Comparison of ENCODE assay signal across 8 cellular contexts in the genomic region with DNA sequence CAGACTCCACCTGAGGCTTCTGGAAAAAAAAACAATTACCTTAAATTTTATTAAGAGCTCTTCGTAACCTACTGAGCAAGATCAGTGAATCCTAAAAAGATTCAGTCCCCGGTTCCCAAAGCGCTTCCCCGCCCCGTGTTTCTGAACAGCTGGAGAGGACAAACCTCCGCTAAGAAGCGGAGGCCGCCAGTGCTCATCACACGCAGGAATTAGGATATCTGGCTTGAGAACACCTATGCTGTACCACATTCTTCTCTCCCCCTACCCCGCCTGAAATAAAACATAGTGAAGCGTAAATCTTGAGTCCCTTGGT. TPM values are rescaled to one million over a fixed set of nuclear protein-coding genes. Genes with fewer than 3 reads are reported as not detected.
DNase-seq lines count a peak whose midpoint lies in the region; ATAC-seq and TF ChIP-seq lines count a peak whose summit lies in the region.

No MANE protein-coding gene starts in this region.

- peak overlapping the region; percentile 66 to 99 (median 98) for H3K4me3 Mint-ChIP-seq in CD4-positive, alpha-beta memory T cell

- H3K4me1 ChIP-seq in CD4-positive, alpha-beta memory T cell (ENCODE audit: insufficient read depth, low read length), result peaks cover 30% of the 10 kb centered on the region
- H3K4me1 ChIP-seq in body of pancreas, result peaks cover 17% of the 10 kb centered on the region
- peaks cover 2 to 19% (median 16%) of the 10 kb centered on the region in 4 donors for H3K4me1 ChIP-seq in liver (ENCODE audit: control insufficient read depth in 4 of 4, insufficient read depth in 4 of 4, low read length in 3 of 4)
- H3K4me1 ChIP-seq in transverse colon, result peaks cover 6 to 30% (median 21%) of the 10 kb centered on the region in 4 donors

- peak overlapping the region in 1 of 2 donors; percentile 12 for H3K9ac ChIP-seq in liver (ENCODE audit: low read depth in 1 of 2, low read length in 2 of 2)

- ATAC-seq in body of pancreas (no peak), HG03342 (IDR thresholded peaks at IDR 0.05; ENCODE audit: unreplicated experiment) (no peak)

- TF ChIP-seq POLR2A in body of pancreas (IDR thresholded peaks at IDR 0.05) (no peak), transverse colon (IDR thresholded peaks at IDR 0.05) (no peak)

- peak overlapping the region; percentile 92 for H3K27ac ChIP-seq in CD4-positive, alpha-beta memory T cell (ENCODE audit: low read depth, low read length)
- H3K27ac ChIP-seq in body of pancreas, result peak overlapping the region in 3 of 4 donors; percentile 17 to 91 (median 81)
- no peak overlapping the region for H3K27ac ChIP-seq in liver (ENCODE audit: low read depth in 1 of 2, low read length in 2 of 2)
- H3K27ac ChIP-seq in transverse colon, result peak overlapping the region; percentile 82 to 92 (median 88)

- no peak for TF ChIP-seq RAD21 in liver (IDR thresholded peaks at IDR 0.05)

- CTCF ChIA-PET in CD4-positive, alpha-beta memory T cell (lab: Charles Lee; ENCODE audit: partially characterized antibody), result no interaction called here

- TF ChIP-seq CTCF in body of pancreas (IDR thresholded peaks at IDR 0.05) (no peak), liver (IDR thresholded peaks at IDR 0.05; ENCODE audit: low read depth, low read length, missing input control) (no peak), transverse colon (IDR thresholded peaks at IDR 0.05) (no peak)

- peak overlapping the region; percentile 65 to 91 for H3K4me3 ChIP-seq in CD4-positive, alpha-beta memory T cell (ENCODE audit: low read length in 2 of 2)
- peak overlapping the region; percentile 75 to 100 for H3K4me3 ChIP-seq in body of pancreas
- peak overlapping the region; percentile 84 to 98 (median 91) for H3K4me3 ChIP-seq in liver (ENCODE audit: low read depth in 1 of 3, low read length in 3 of 3)
- H3K4me3 ChIP-seq in transverse colon, result peak overlapping the region; percentile 37 to 93 (median 74)

- no peaks in the 10 kb centered on the region for H3K27me3 Mint-ChIP-seq in CD4-positive, alpha-beta memory T cell

- in situ Hi-C loops in transverse colon (cut with MboI; ENCODE audit: low pct_ligation_motif_present in 1 of 4, low pct_unique_long_range_greater_than_20kb in 1 of 4, low sequenced_read_pairs in 3 of 4), result no loop called here

- H3K36me3 Mint-ChIP-seq in CD4-positive, alpha-beta memory T cell, result peaks cover 3 to 21% of the 10 kb centered on the region in 2 donors

- no peaks in the 10 kb centered on the region for H3K9me3 Mint-ChIP-seq in CD4-positive, alpha-beta memory T cell

- 1 to 2% methylated on average over 11 of the region's 11 CpGs for WGBS in body of pancreas, 2 donors
- 7% methylated on average over 11 of the region's 11 CpGs for WGBS in liver
- 2% methylated on average over 11 of the region's 11 CpGs; no CpG with 5 or more reads in 1 of the 2 donors for WGBS in transverse colon (ENCODE audit: low coverage in 1 of 2), 2 donors

- no peak for DNase-seq in CD4-positive, alpha-beta memory T cell
- peak; percentile 43 for DNase-seq in HPDE6-E6E7 (ENCODE audit: extremely low spot score)
- peak in 3 of 4 donors; percentile 12 to 33 (median 17) for DNase-seq in body of pancreas
- no peak for DNase-seq in transverse colon
- DNase-seq in midbrain (lab: John Stamatoyannopoulos, UW), result no peak
- DNase-seq in germinal center (ENCODE audit: low spot score), result no peak

- intact Hi-C loops in CD4-positive, alpha-beta memory T cell (cut with micrococcal nuclease), result loop anchor here (1.0 to 5.0 kb wide), 6 partner anchors 52 to 432 kb away; a partner anchor contains a TSS
- intact Hi-C loops in body of pancreas (cut with DNase I), result no loop called here
- intact Hi-C loops in transverse colon (cut with DNase I; ENCODE audit: low total_unique reads), result no loop called here

- POLR2A ChIA-PET in CD4-positive, alpha-beta memory T cell (lab: Charles Lee; ENCODE audit: partially characterized antibody), result interaction anchor here (1.0 to 1.5 kb wide), 2 partner anchors 50 to 178 kb away, joined by 4 to 7 read pairs; no protein-coding TSS in a partner anchor

- no peaks in the 10 kb centered on the region for H3K27me3 ChIP-seq in CD4-positive, alpha-beta memory T cell (ENCODE audit: insufficient read depth, low read length)
- H3K27me3 ChIP-seq in body of pancreas (no peaks in the 10 kb centered on the region), liver (ENCODE audit: control insufficient read depth in 4 of 4, insufficient read depth in 4 of 4, low read length in 3 of 4) (no peaks in the 10 kb centered on the region), transverse colon (no peaks in the 10 kb centered on the region)

- peak overlapping the region; percentile 38 to 97 (median 81) for H3K27ac Mint-ChIP-seq in CD4-positive, alpha-beta memory T cell

- no peak for TF ChIP-seq EP300 in transverse colon (IDR thresholded peaks at IDR 0.05; ENCODE audit: low read depth)

- H3K36me3 ChIP-seq in CD4-positive, alpha-beta memory T cell (ENCODE audit: insufficient read depth, low read length), result no peaks in the 10 kb centered on the region
- H3K36me3 ChIP-seq in body of pancreas (replicated peaks in 1 of 2; ENCODE audit: insufficient read depth in 1 of 2, low read depth in 2 of 2) (no peaks in the 10 kb centered on the region), liver (ENCODE audit: control insufficient read depth in 4 of 4, insufficient read depth in 3 of 4, low read depth in 1 of 4, low read length in 3 of 4) (no peaks in the 10 kb centered on the region), transverse colon (no peaks in the 10 kb centered on the region)

- H3K9me3 ChIP-seq in CD4-positive, alpha-beta memory T cell (ENCODE audit: control insufficient read depth in 1 of 2, low read length in 2 of 2), result no peaks in the 10 kb centered on the region
- H3K9me3 ChIP-seq in body of pancreas (no peaks in the 10 kb centered on the region), liver (ENCODE audit: control insufficient read depth in 4 of 4, low read length in 3 of 4) (no peaks in the 10 kb centered on the region), transverse colon (no peaks in the 10 kb centered on the region)

- peaks cover 19 to 25% (median 21%) of the 10 kb centered on the region in 4 donors for H3K4me1 Mint-ChIP-seq in CD4-positive, alpha-beta memory T cell

TF ChIP-seq in liver, 16 proteins besides CTCF, POLR2A, EP300 and RAD21 (continues in another document):
- no peak for TF ChIP-seq FOXA2 (IDR thresholded peaks at IDR 0.05)
- TF ChIP-seq FOXA1 (IDR thresholded peaks at IDR 0.05), result no peak
- TF ChIP-seq, protein P1, sequence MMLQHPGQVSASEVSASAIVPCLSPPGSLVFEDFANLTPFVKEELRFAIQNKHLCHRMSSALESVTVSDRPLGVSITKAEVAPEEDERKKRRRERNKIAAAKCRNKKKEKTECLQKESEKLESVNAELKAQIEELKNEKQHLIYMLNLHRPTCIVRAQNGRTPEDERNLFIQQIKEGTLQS (IDR thresholded peaks at IDR 0.05), result no peak
- no peak for TF ChIP-seq SP1 (IDR thresholded peaks at IDR 0.05)
- no peak for TF ChIP-seq RXRA (IDR thresholded peaks at IDR 0.05)
- no peak for TF ChIP-seq EGR1 (IDR thresholded peaks at IDR 0.05; ENCODE audit: low read depth in 2 of 2)
- no peak for TF ChIP-seq JUND (IDR thresholded peaks at IDR 0.05)
- TF ChIP-seq, protein P2, sequence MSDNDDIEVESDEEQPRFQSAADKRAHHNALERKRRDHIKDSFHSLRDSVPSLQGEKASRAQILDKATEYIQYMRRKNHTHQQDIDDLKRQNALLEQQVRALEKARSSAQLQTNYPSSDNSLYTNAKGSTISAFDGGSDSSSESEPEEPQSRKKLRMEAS (IDR thresholded peaks at IDR 0.05), result no peak
- TF ChIP-seq TAF1 (conservative IDR thresholded peaks at IDR 0.05), result no peak
- TF ChIP-seq, protein P3, sequence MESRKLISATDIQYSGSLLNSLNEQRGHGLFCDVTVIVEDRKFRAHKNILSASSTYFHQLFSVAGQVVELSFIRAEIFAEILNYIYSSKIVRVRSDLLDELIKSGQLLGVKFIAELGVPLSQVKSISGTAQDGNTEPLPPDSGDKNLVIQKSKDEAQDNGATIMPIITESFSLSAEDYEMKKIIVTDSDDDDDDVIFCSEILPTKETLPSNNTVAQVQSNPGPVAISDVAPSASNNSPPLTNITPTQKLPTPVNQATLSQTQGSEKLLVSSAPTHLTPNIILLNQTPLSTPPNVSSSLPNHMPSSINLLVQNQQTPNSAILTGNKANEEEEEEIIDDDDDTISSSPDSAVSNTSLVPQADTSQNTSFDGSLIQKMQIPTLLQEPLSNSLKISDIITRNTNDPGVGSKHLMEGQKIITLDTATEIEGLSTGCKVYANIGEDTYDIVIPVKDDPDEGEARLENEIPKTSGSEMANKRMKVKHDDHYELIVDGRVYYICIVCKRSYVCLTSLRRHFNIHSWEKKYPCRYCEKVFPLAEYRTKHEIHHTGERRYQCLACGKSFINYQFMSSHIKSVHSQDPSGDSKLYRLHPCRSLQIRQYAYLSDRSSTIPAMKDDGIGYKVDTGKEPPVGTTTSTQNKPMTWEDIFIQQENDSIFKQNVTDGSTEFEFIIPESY (IDR thresholded peaks at IDR 0.05), result no peak
- no peak for TF ChIP-seq HNF4A (conservative IDR thresholded peaks at IDR 0.05)
- no peak for TF ChIP-seq HNF4G (IDR thresholded peaks at IDR 0.05)
- TF ChIP-seq YY1 (IDR thresholded peaks at IDR 0.05), result no peak
- TF ChIP-seq GABPA (IDR thresholded peaks at IDR 0.05 in 1 of 2, conservative IDR thresholded peaks at IDR 0.05 in 1 of 2), result no peak
- no peak for TF ChIP-seq NR2F2 (IDR thresholded peaks at IDR 0.05)

RNA-seq across cellular contexts. Expression of a gene that starts 0.8 kb away (rescaled TPM):
- 10 to 100 TPM; 56.8 to 57.9 TPM for total RNA-seq in CD4-positive, alpha-beta memory T cell
- polyA plus RNA-seq in CD4-positive, alpha-beta memory T cell, result 10 to 100 TPM; 18.8 to 22.3 TPM
- 10 to 100 TPM; 12.2 to 15.5 TPM for total RNA-seq in body of pancreas
- total RNA-seq in liver, result 10 to 100 TPM; 15.3 to 18.5 TPM
- 1 to 10 TPM; 6.5 to 6.8 TPM for polyA plus RNA-seq in liver
- total RNA-seq in transverse colon, result 10 to 100 TPM; 21.3 to 31.3 (median 24.6) TPM

RNA-seq across cellular contexts. Expression of a gene that starts 52.0 kb away (rescaled TPM):
- 100 to 1,000 TPM; 275 to 297 TPM for total RNA-seq in CD4-positive, alpha-beta memory T cell
- 100 to 1,000 TPM; 191 to 515 TPM for polyA plus RNA-seq in CD4-positive, alpha-beta memory T cell
- total RNA-seq in body of pancreas, result 100 to 1,000 TPM; 197 to 251 TPM
- 100 to 1,000 TPM; 327 to 386 TPM for total RNA-seq in liver
- polyA plus RNA-seq in liver, result 100 to 1,000 TPM; 174 to 248 TPM
- 100 to 1,000 TPM; 112 to 347 (median 235) TPM for total RNA-seq in transverse colon

Comparison
In these comparisons a context has a peak if more than half of its experiments do, and no peak if none do; other contexts are left out.
1. DNase-seq: peak in HPDE6-E6E7 (single experiment) and body of pancreas (3 of 4); none in CD4-positive, alpha-beta memory T cell (0 of 5), transverse colon (single experiment), midbrain (single experiment) and germinal center (single experiment).
2. H3K27ac ChIP-seq: peak in CD4-positive, alpha-beta memory T cell (single experiment), body of pancreas (3 of 4) and transverse colon (4 of 4); none in liver (0 of 2).
3. Peak in every context shown above with its lines, with median percentiles within 50 percentile points of each other: H3K4me3 ChIP-seq.